28 cellular contexts compared by ENCODE assay signal in the genomic region with DNA sequence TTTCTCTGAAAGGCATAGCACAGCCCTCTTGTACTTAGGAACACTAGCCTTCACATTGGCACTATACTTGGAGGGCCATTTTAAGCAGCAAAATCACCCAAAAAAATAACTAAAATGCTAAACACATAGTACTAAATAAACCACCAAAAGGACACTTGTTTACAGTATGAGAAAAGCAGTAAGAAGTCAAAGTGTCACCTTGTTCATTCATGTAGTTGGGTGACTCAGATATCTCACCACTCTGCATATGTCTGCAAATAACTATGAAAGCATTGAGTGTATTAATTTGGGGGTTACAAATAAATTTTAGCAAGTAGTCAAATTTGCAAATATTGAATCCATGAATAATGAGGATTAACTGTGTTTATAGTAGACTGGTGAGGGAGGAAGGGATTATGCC.
"Had no signal": no experiment of that assay in that cellular context is flagged by ENCODE, and none has a peak within 500 bp of the region (broad histone marks: within the 10 kb centered on the region; RNA-seq: fewer than 3 reads in every experiment).

No MANE protein-coding gene starts in this region.

- H3K4me1 Mint-ChIP-seq: central memory CD8-positive, alpha-beta T cell had no signal

- DNase-seq: activated B cell treated with CpG ODN at 0.5 μM for 24 hours; activated CD4-positive, alpha-beta T cell treated with anti-CD3 and anti-CD28 coated beads for 48 hours; activated CD4-positive, alpha-beta T cell treated with anti-CD3 and anti-CD28 coated beads, Interleukin-2, amount 50 U/mL, for 1 hour; activated CD4-positive, alpha-beta T cell treated with anti-CD3 and anti-CD28 coated beads, Interleukin-2, amount 50 U/mL, for 48 hours; activated CD8-positive, alpha-beta memory T cell treated with anti-CD3 and anti-CD28 coated beads for 24 hours; activated CD8-positive, alpha-beta T cell treated with anti-CD3 and anti-CD28 coated beads for 36 hours; activated effector memory CD4-positive, alpha-beta T cell treated with Interleukin-2 at 50 U/mL for 16 hours; activated gamma-delta T cell treated with Interleukin-2 at 50 U/mL for 16 hours; activated naive CD4-positive, alpha-beta T cell treated with anti-CD3 and anti-CD28 coated beads, Interleukin-2, amount 50 U/mL, for 16 hours; activated naive CD4-positive, alpha-beta T cell treated with Interleukin-2 at 50 U/mL for 16 hours; activated T-cell treated with anti-CD3 and anti-CD28 coated beads, Interleukin-2, amount 50 U/mL, for 4 hours; amniotic stem cell; anterior cingulate cortex; brain microvascular endothelial cell; dorsolateral prefrontal cortex; effector memory CD4-positive, alpha-beta T cell; endodermal cell; foreskin fibroblast; head of caudate nucleus; T-helper 1 cell; T-helper 17 cell; T1000; WERI-Rb-1 had no signal

- H3K27ac Mint-ChIP-seq: activated B cell treated with CpG ODN at 0.5 μM for 24 hours; activated CD8-positive, alpha-beta T cell treated with anti-CD3 and anti-CD28 coated beads for 36 hours; activated naive CD8-positive, alpha-beta T cell; dendritic cell treated with granulocyte-macrophage colony-stimulating factor and Interleukin-4, amounts not matched to agents 40 ng/mL and 50 ng/mL, for 4 days; endodermal cell; T-helper 17 cell; T-helper 2 cell treated with Interferon-gamma antibody and Interleukin-4, amounts not matched to agents 5 μg/mL and 100 μg/mL, for 36 hours had no signal

- ATAC-seq: activated CD8-positive, alpha-beta T cell treated with anti-CD3 and anti-CD28 coated beads for 36 hours; esophagus mucosa; T-helper 17 cell had no signal

- H3K27me3 Mint-ChIP-seq: activated B cell treated with CpG ODN at 0.5 μM for 24 hours; activated naive CD8-positive, alpha-beta T cell; dendritic cell treated with granulocyte-macrophage colony-stimulating factor and Interleukin-4, amounts not matched to agents 40 ng/mL and 50 ng/mL, for 4 days had no signal

- H3K9me3 Mint-ChIP-seq: activated B cell treated with CpG ODN at 0.5 μM for 24 hours; activated CD8-positive, alpha-beta T cell treated with anti-CD3 and anti-CD28 coated beads for 36 hours; activated T-cell treated with anti-CD3 and anti-CD28 coated beads, Interleukin-2, amount 50 U/mL, for 4 hours; central memory CD8-positive, alpha-beta T cell; dendritic cell treated with granulocyte-macrophage colony-stimulating factor and Interleukin-4, amounts not matched to agents 40 ng/mL and 50 ng/mL, for 4 days; endodermal cell; T-helper 2 cell treated with Interferon-gamma antibody and Interleukin-4, amounts not matched to agents 5 μg/mL and 100 μg/mL, for 36 hours had no signal

- H3K36me3 Mint-ChIP-seq: activated naive CD8-positive, alpha-beta T cell had no signal

- H3K4me3 Mint-ChIP-seq: activated B cell treated with CpG ODN at 0.5 μM for 24 hours; activated CD8-positive, alpha-beta T cell treated with anti-CD3 and anti-CD28 coated beads for 36 hours; activated naive CD8-positive, alpha-beta T cell; activated T-cell treated with anti-CD3 and anti-CD28 coated beads, Interleukin-2, amount 50 U/mL, for 4 hours; central memory CD8-positive, alpha-beta T cell; dendritic cell treated with granulocyte-macrophage colony-stimulating factor and Interleukin-4, amounts not matched to agents 40 ng/mL and 50 ng/mL, for 4 days; endodermal cell; T-helper 17 cell; T-helper 2 cell treated with Interferon-gamma antibody and Interleukin-4, amounts not matched to agents 5 μg/mL and 100 μg/mL, for 36 hours had no signal
